ENCODE assay signal across 10 cellular contexts in genomic region chr5:14257995-14258403, GRCh38.
A peak's percentile ranks its signal among the peaks of the same experiment; 100 is the strongest.
DNase-seq lines count a peak whose midpoint lies in the region; ATAC-seq and TF ChIP-seq lines count a peak whose summit lies in the region.
"Had no signal": no experiment of that assay in that cellular context is flagged by ENCODE, and none has a peak within 500 bp of the region (broad histone marks: within the 10 kb centered on the region; RNA-seq: fewer than 3 reads in every experiment).

No MANE protein-coding gene starts in this region.

- H3K27me3 ChIP-seq in CD4-positive, alpha-beta T cell (ENCODE audit: control insufficient read depth, insufficient read depth, low read length), result no peaks in the 10 kb centered on the region

- H3K4me1 Mint-ChIP-seq in activated CD4-positive, alpha-beta memory T cell treated with anti-CD3 and anti-CD28 coated beads for 36 hours (ENCODE audit: low read depth), result no peaks in the 10 kb centered on the region
- H3K4me1 Mint-ChIP-seq in CD4-positive, alpha-beta T cell (ENCODE audit: low read depth), result no peaks in the 10 kb centered on the region

- TF ChIP-seq CTCF in GM10248 (IDR thresholded peaks at IDR 0.05; ENCODE audit: control extremely low read depth, extremely low read depth, low read depth, missing control alignments) (no peak), VCaP (conservative IDR thresholded peaks at IDR 0.05) (no peak)
- TF ChIP-seq CTCF in CD4-positive, alpha-beta T cell (IDR thresholded peaks at IDR 0.05), result no peak

- H3K9me3 ChIP-seq in CD4-positive, alpha-beta T cell (ENCODE audit: control insufficient read depth, low read length), result no peaks in the 10 kb centered on the region

- peak; percentile 55 for DNase-seq in GM10248 (ENCODE audit: extremely low spot score)
- no peak for DNase-seq in activated CD4-positive, alpha-beta memory T cell treated with anti-CD3 and anti-CD28 coated beads for 36 hours
- DNase-seq in CD4-positive, alpha-beta T cell, result no peak
- no peak for DNase-seq in iPS-NIHi11 (ENCODE audit: low spot score)
- DNase-seq in stimulated activated CD8-positive, alpha-beta memory T cell treated with anti-CD3 and anti-CD28 coated beads, Interleukin-4, amount 100 ng/mL, for 48 hours, result no peak
- DNase-seq: activated naive CD4-positive, alpha-beta T cell treated with Interleukin-2 at 50 U/mL for 16 hours had no signal

- POLR2A ChIA-PET in GM10248 (lab: Yijun Ruan, JAX), result no interaction called here
- POLR2A ChIA-PET in activated CD4-positive, alpha-beta memory T cell treated with anti-CD3 and anti-CD28 coated beads for 36 hours (lab: Charles Lee), result no interaction called here
- POLR2A ChIA-PET in CD4-positive, alpha-beta T cell (lab: Charles Lee), result no interaction called here

- CTCF ChIA-PET in GM10248 (lab: Yijun Ruan, JAX), result interaction anchor here (0.8 to 5.1 kb wide), 10 partner anchors 9 to 114 kb away, joined by 3 to 53 read pairs (median 4); partner anchors contain the start of gene TRIO
- CTCF ChIA-PET in activated CD4-positive, alpha-beta memory T cell treated with anti-CD3 and anti-CD28 coated beads for 36 hours (lab: Charles Lee), result no interaction called here
- CTCF ChIA-PET in CD4-positive, alpha-beta T cell (lab: Charles Lee), result no interaction called here

- H3K27ac Mint-ChIP-seq in activated CD4-positive, alpha-beta memory T cell treated with anti-CD3 and anti-CD28 coated beads for 36 hours, result no peak overlapping the region
- no peak overlapping the region for H3K27ac Mint-ChIP-seq in CD4-positive, alpha-beta T cell

- ATAC-seq in GM19463 (IDR thresholded peaks at IDR 0.05; ENCODE audit: unreplicated experiment), result peak; percentile 68
- ATAC-seq in HG03095 (IDR thresholded peaks at IDR 0.05; ENCODE audit: unreplicated experiment), result peak; percentile 60
- no peak for ATAC-seq in CD4-positive, alpha-beta T cell (ENCODE audit: poor library complexity)

- H3K4me3 Mint-ChIP-seq in activated CD4-positive, alpha-beta memory T cell treated with anti-CD3 and anti-CD28 coated beads for 36 hours, result no peak overlapping the region
- H3K4me3 Mint-ChIP-seq in CD4-positive, alpha-beta T cell, result no peak overlapping the region

- intact Hi-C loops in activated CD4-positive, alpha-beta memory T cell treated with anti-CD3 and anti-CD28 coated beads for 36 hours (cut with micrococcal nuclease), result no loop called here
- intact Hi-C loops in CD4-positive, alpha-beta T cell (cut with DNase I, micrococcal nuclease), result no loop called here

- H3K36me3 Mint-ChIP-seq in activated CD4-positive, alpha-beta memory T cell treated with anti-CD3 and anti-CD28 coated beads for 36 hours, result no peaks in the 10 kb centered on the region
- H3K36me3 Mint-ChIP-seq in CD4-positive, alpha-beta T cell (ENCODE audit: low read depth), result no peaks in the 10 kb centered on the region

- H3K9me3 Mint-ChIP-seq in activated CD4-positive, alpha-beta memory T cell treated with anti-CD3 and anti-CD28 coated beads for 36 hours, result peaks cover 10% of the 10 kb centered on the region
- no peaks in the 10 kb centered on the region for H3K9me3 Mint-ChIP-seq in CD4-positive, alpha-beta T cell

- H3K27ac ChIP-seq in VCaP, result peak overlapping the region; percentile 77
- H3K27ac ChIP-seq in CD4-positive, alpha-beta T cell (ENCODE audit: low read depth, low read length), result no peak overlapping the region
- H3K27ac ChIP-seq: SK-N-MC had no signal

- H3K27me3 Mint-ChIP-seq in activated CD4-positive, alpha-beta memory T cell treated with anti-CD3 and anti-CD28 coated beads for 36 hours, result peaks cover 3% of the 10 kb centered on the region
- H3K27me3 Mint-ChIP-seq in CD4-positive, alpha-beta T cell, result peaks cover 4% of the 10 kb centered on the region
